ENCODE assay signal across 29 cellular contexts in genomic region chr1:77961392-77961791, GRCh38. TPM values are rescaled to one million over a fixed set of nuclear protein-coding genes. Genes with fewer than 3 reads are reported as not detected.
DNase-seq lines count a peak whose midpoint lies in the region; ATAC-seq, FAIRE-seq and TF ChIP-seq lines count a peak whose summit lies in the region.
"Had no signal": no experiment of that assay in that cellular context is flagged by ENCODE, and none has a peak within 500 bp of the region (broad histone marks: within the 10 kb centered on the region; RNA-seq: fewer than 3 reads in every experiment).

No MANE protein-coding gene starts in this region.

- H3K4me1 Mint-ChIP-seq in activated CD8-positive, alpha-beta memory T cell treated with anti-CD3 and anti-CD28 coated beads, Interleukin-2, amount 10 ng/mL, durations not matched to agents 7 days and 5 days, result peaks cover 20% of the 10 kb centered on the region
- H3K4me1 Mint-ChIP-seq in HFFc6 (ENCODE audit: low read depth), result peaks cover 56% of the 10 kb centered on the region
- peaks cover 12% of the 10 kb centered on the region for H3K4me1 Mint-ChIP-seq in astrocyte (ENCODE audit: low read depth, unreplicated experiment)

- H3K27me3 ChIP-seq in astrocyte (ENCODE audit: insufficient read depth, low read length) (no peaks in the 10 kb centered on the region), osteoblast (ENCODE audit: insufficient read depth, low read length) (no peaks in the 10 kb centered on the region), WERI-Rb-1 (ENCODE audit: insufficient read depth, low read depth, severe bottlenecking) (no peaks in the 10 kb centered on the region), transverse colon (no peaks in the 10 kb centered on the region)
- H3K27me3 ChIP-seq: BLaER1, body of pancreas, ovary had no signal

- H3K27ac Mint-ChIP-seq in activated CD8-positive, alpha-beta memory T cell treated with anti-CD3 and anti-CD28 coated beads, Interleukin-2, amount 10 ng/mL, durations not matched to agents 7 days and 5 days, result peak overlapping the region; percentile 18
- H3K27ac Mint-ChIP-seq in HFFc6, result peak overlapping the region; percentile 75
- no peak overlapping the region for H3K27ac Mint-ChIP-seq in astrocyte (ENCODE audit: unreplicated experiment)

- peaks cover 75% of the 10 kb centered on the region for H3K36me3 Mint-ChIP-seq in activated CD8-positive, alpha-beta memory T cell treated with anti-CD3 and anti-CD28 coated beads, Interleukin-2, amount 10 ng/mL, durations not matched to agents 7 days and 5 days
- H3K36me3 Mint-ChIP-seq in HFFc6 (ENCODE audit: low read depth), result peaks cover 71% of the 10 kb centered on the region
- H3K36me3 Mint-ChIP-seq in astrocyte (ENCODE audit: low read depth, unreplicated experiment), result peaks cover 32% of the 10 kb centered on the region

- H2AFZ ChIP-seq in astrocyte (ENCODE audit: low read depth, low read length) (no peak overlapping the region), osteoblast (ENCODE audit: low read length) (no peak overlapping the region)

- CTCF ChIA-PET in activated CD8-positive, alpha-beta memory T cell treated with anti-CD3 and anti-CD28 coated beads, Interleukin-2, amount 10 ng/mL, durations not matched to agents 7 days and 5 days (lab: Charles Lee), result no interaction called here

- TF ChIP-seq CTCF in HFFc6 (IDR thresholded peaks at IDR 0.05), result no peak
- TF ChIP-seq CTCF in astrocyte (IDR thresholded peaks at IDR 0.05; ENCODE audit: insufficient read depth, low read depth, low read length), result no peak
- TF ChIP-seq CTCF in osteoblast (IDR thresholded peaks at IDR 0.05; ENCODE audit: extremely low read depth, low read depth, low read length), result no peak
- no peak for TF ChIP-seq CTCF in WERI-Rb-1 (IDR thresholded peaks at IDR 0.05; ENCODE audit: low read depth, low read length)
- TF ChIP-seq CTCF in transverse colon (IDR thresholded peaks at IDR 0.05), result no peak

- FAIRE-seq in astrocyte (lab: Jason Lieb, UNC), result no peak

- no peaks in the 10 kb centered on the region for H3K4me1 ChIP-seq in astrocyte (ENCODE audit: insufficient read depth, low read length)
- H3K4me1 ChIP-seq in osteoblast (ENCODE audit: insufficient read depth, low read length), result peaks cover 8% of the 10 kb centered on the region
- H3K4me1 ChIP-seq in transverse colon, result no peaks in the 10 kb centered on the region
- H3K4me1 ChIP-seq: BLaER1, Caco-2 had no signal

- no peak for ATAC-seq in activated CD8-positive, alpha-beta memory T cell treated with anti-CD3 and anti-CD28 coated beads, Interleukin-2, amount 10 ng/mL, durations not matched to agents 7 days and 5 days
- ATAC-seq: body of pancreas, esophagus mucosa, right cardiac atrium had no signal

- H3K27me3 Mint-ChIP-seq in activated CD8-positive, alpha-beta memory T cell treated with anti-CD3 and anti-CD28 coated beads, Interleukin-2, amount 10 ng/mL, durations not matched to agents 7 days and 5 days, result no peaks in the 10 kb centered on the region
- H3K27me3 Mint-ChIP-seq in HFFc6 (ENCODE audit: insufficient read depth) (peaks cover 3% of the 10 kb centered on the region), astrocyte (ENCODE audit: low read depth, unreplicated experiment) (no peaks in the 10 kb centered on the region)

- no peak for TF ChIP-seq EP300 in transverse colon (IDR thresholded peaks at IDR 0.05; ENCODE audit: low read depth)

- H3K79me2 ChIP-seq in astrocyte (ENCODE audit: insufficient read depth, low read length), result peaks cover 93% of the 10 kb centered on the region
- peaks cover 66% of the 10 kb centered on the region for H3K79me2 ChIP-seq in osteoblast (ENCODE audit: insufficient read depth, low read length)

- no peak for TF ChIP-seq POLR2A in transverse colon (IDR thresholded peaks at IDR 0.05)

- peaks cover 94% of the 10 kb centered on the region for H3K36me3 ChIP-seq in astrocyte (ENCODE audit: insufficient read depth, low read length)
- H3K36me3 ChIP-seq in osteoblast (ENCODE audit: insufficient read depth, low read length), result peaks cover 96% of the 10 kb centered on the region
- peaks cover 98% of the 10 kb centered on the region for H3K36me3 ChIP-seq in WERI-Rb-1
- peaks cover 0 to 96% (median 43%) of the 10 kb centered on the region in 4 donors for H3K36me3 ChIP-seq in transverse colon
- H3K36me3 ChIP-seq: ovary had no signal

- intact Hi-C loops in transverse colon (cut with DNase I; ENCODE audit: low total_unique reads), result no loop called here

- no peaks in the 10 kb centered on the region for H3K9me3 ChIP-seq in astrocyte (ENCODE audit: insufficient read depth, low read depth, low read length)
- no peaks in the 10 kb centered on the region for H3K9me3 ChIP-seq in osteoblast (ENCODE audit: low read depth, low read length)
- H3K9me3 ChIP-seq in WERI-Rb-1 (ENCODE audit: severe bottlenecking), result no peaks in the 10 kb centered on the region
- no peaks in the 10 kb centered on the region for H3K9me3 ChIP-seq in transverse colon
- H3K9me3 ChIP-seq: BLaER1, body of pancreas, Caco-2, ovary had no signal

- H3K4me3 Mint-ChIP-seq in activated CD8-positive, alpha-beta memory T cell treated with anti-CD3 and anti-CD28 coated beads, Interleukin-2, amount 10 ng/mL, durations not matched to agents 7 days and 5 days, result no peak overlapping the region
- no peak overlapping the region for H3K4me3 Mint-ChIP-seq in HFFc6
- H3K4me3 Mint-ChIP-seq in astrocyte (ENCODE audit: unreplicated experiment), result no peak overlapping the region

- 68 to 78% methylated on average over 2 of the region's 2 CpGs for WGBS in transverse colon (ENCODE audit: low coverage in 1 of 2), 2 donors

- peaks cover 58% of the 10 kb centered on the region for H4K20me1 ChIP-seq in astrocyte (ENCODE audit: insufficient read depth, low read length)
- H4K20me1 ChIP-seq in osteoblast (ENCODE audit: insufficient read depth, low read length), result peaks cover 15% of the 10 kb centered on the region

- H3K4me2 ChIP-seq in astrocyte (ENCODE audit: low read length) (no peak overlapping the region), osteoblast (ENCODE audit: insufficient read depth, low read length) (no peak overlapping the region)
- H3K4me2 ChIP-seq: BLaER1 had no signal

- H3K9ac ChIP-seq in astrocyte (ENCODE audit: low read length), result peak overlapping the region; percentile 11
- H3K9ac ChIP-seq: BLaER1 had no signal

- no peaks in the 10 kb centered on the region for H3K9me3 Mint-ChIP-seq in activated CD8-positive, alpha-beta memory T cell treated with anti-CD3 and anti-CD28 coated beads, Interleukin-2, amount 10 ng/mL, durations not matched to agents 7 days and 5 days (ENCODE audit: low read depth)
- H3K9me3 Mint-ChIP-seq in HFFc6 (no peaks in the 10 kb centered on the region), astrocyte (ENCODE audit: unreplicated experiment) (no peaks in the 10 kb centered on the region)

- in situ Hi-C loops in transverse colon (cut with MboI; ENCODE audit: low pct_ligation_motif_present in 1 of 4, low pct_unique_long_range_greater_than_20kb in 1 of 4, low sequenced_read_pairs in 3 of 4), result loop anchor here in 2 of 4 donors (25.0 kb wide), 2 partner anchors 151 to 249 kb away; no protein-coding TSS in a partner anchor

- H3K4me3 ChIP-seq in astrocyte (ENCODE audit: insufficient read depth, low read depth, low read length) (no peak overlapping the region), osteoblast (ENCODE audit: insufficient read depth, low read length) (no peak overlapping the region), WERI-Rb-1 (ENCODE audit: low read depth, low read length) (no peak overlapping the region), transverse colon (no peak overlapping the region)
- H3K4me3 ChIP-seq: BLaER1, body of pancreas, ovary had no signal

- DNase-seq in activated CD8-positive, alpha-beta memory T cell treated with anti-CD3 and anti-CD28 coated beads, Interleukin-2, amount 10 ng/mL, durations not matched to agents 7 days and 5 days, result no peak
- DNase-seq in activated CD8-positive, alpha-beta memory T cell treated with anti-CD3 and anti-CD28 coated beads, Interleukin-2, amount 50 U/mL, for 48 hours, result no peak
- no peak for DNase-seq in HFFc6
- no peak for DNase-seq in astrocyte (ENCODE audit: low read depth)
- peak; percentile 14 for DNase-seq in osteoblast (ENCODE audit: insufficient read length, low spot score, missing footprints)
- no peak for DNase-seq in COLO668 (lab: John Stamatoyannopoulos, UW; ENCODE audit: unreplicated experiment)
- no peak for DNase-seq in WERI-Rb-1
- no peak for DNase-seq in transverse colon
- DNase-seq: activated CD4-positive, CD25-positive, alpha-beta regulatory T cell; activated naive CD4-positive, alpha-beta T cell; body of pancreas; Caco-2; DMS79 treated with DMSO at 0.1 percent for 48 hours; effector CD8-positive, alpha-beta T cell; foreskin melanocyte; GOT3; islet precursor cell; NCI-H1092 treated with DMSO at 0.1 percent for 48 hours; NCI-H2029 treated with DMSO at 0.1 percent for 48 hours; NCI-H226; NCI-H82; ovary; right cardiac atrium; stimulated activated CD4-positive, alpha-beta T cell treated with anti-CD3 and anti-CD28 coated beads, Interleukin-15, amount 100 ng/mL, for 24 hours; stimulated activated CD8-positive, alpha-beta memory T cell treated with anti-CD3 and anti-CD28 coated beads, Interleukin-4, amount 100 ng/mL, for 48 hours; substantia nigra; T1000 had no signal

- H3K27ac ChIP-seq in astrocyte (ENCODE audit: low read depth, low read length), result peak overlapping the region; percentile 2
- peak overlapping the region; percentile 56 for H3K27ac ChIP-seq in osteoblast (ENCODE audit: low read depth, low read length)
- H3K27ac ChIP-seq in WERI-Rb-1, result no peak overlapping the region
- no peak overlapping the region for H3K27ac ChIP-seq in transverse colon
- H3K27ac ChIP-seq: BLaER1, body of pancreas, ovary had no signal

RNA-seq across cellular contexts. Expression of gene FUBP1, which starts 17.5 kb away (rescaled TPM):
- 100 to 1,000 TPM; 220 to 222 TPM for total RNA-seq in activated CD8-positive, alpha-beta memory T cell treated with anti-CD3 and anti-CD28 coated beads, Interleukin-2, amount 10 ng/mL, durations not matched to agents 7 days and 5 days
- total RNA-seq in HFFc6 (2021; fragmentation: NEBNext Ultra II Directional; extraction: Animal tissue kit (Norgen Biotek cat#: 25700)), result 100 to 1,000 TPM in 5 of 6 experiments, 10 to 100 TPM in 1; 94.7 to 125 (median 119) TPM
- total RNA-seq in astrocyte, result 113 and 128 TPM in 2 replicates
- 86.9 and 91.6 TPM in 2 replicates for total RNA-seq in osteoblast
- total RNA-seq in transverse colon, result 100 to 1,000 TPM in 2 of 4 donors, 10 to 100 TPM in 2; 81.8 to 176 (median 101) TPM

RNA-seq across cellular contexts. Expression of gene DNAJB4, which starts 43.3 kb away (rescaled TPM):
- total RNA-seq in activated CD8-positive, alpha-beta memory T cell treated with anti-CD3 and anti-CD28 coated beads, Interleukin-2, amount 10 ng/mL, durations not matched to agents 7 days and 5 days, result 10 to 100 TPM; 11.5 to 23.0 TPM
- 100 to 1,000 TPM in 3 of 6 experiments, 10 to 100 TPM in 3; 89.6 to 245 (median 99.0) TPM for total RNA-seq in HFFc6 (2021; fragmentation: NEBNext Ultra II Directional; extraction: Animal tissue kit (Norgen Biotek cat#: 25700))
- total RNA-seq in astrocyte (57.9 and 58.6 TPM in 2 replicates), osteoblast (36.5 and 46.7 TPM in 2 replicates), transverse colon (10 to 100 TPM in 2 of 4 donors, 1 to 10 TPM in 2; 4.0 to 30.2 (median 16.9) TPM)

Comparison
In these comparisons a context has a peak if more than half of its experiments do, and no peak if none do; other contexts are left out.
1. H3K27ac ChIP-seq: peak in astrocyte (single experiment) and osteoblast (single experiment); none in WERI-Rb-1 (single experiment) and transverse colon (0 of 4).